In genomic region chr17:58997756-58998553, GRCh38 we compare ENCODE assay signal across 23 cellular contexts.
A peak's percentile ranks its signal among the peaks of the same experiment; 100 is the strongest.
DNase-seq lines count a peak whose midpoint lies in the region; ATAC-seq, FAIRE-seq and TF ChIP-seq lines count a peak whose summit lies in the region.
"Had no signal": no experiment of that assay in that cellular context is flagged by ENCODE, and none has a peak within 500 bp of the region (broad histone marks: within the 10 kb centered on the region; RNA-seq: fewer than 3 reads in every experiment).

No MANE protein-coding gene starts in this region.

- H3K27ac ChIP-seq in liver (ENCODE audit: low read depth in 1 of 2, low read length in 2 of 2) (peak overlapping the region; percentile 67 to 86), HepG2 (ENCODE audit: extremely low read length, insufficient read depth, low read length) (no peak overlapping the region), astrocyte (ENCODE audit: low read depth, low read length) (peak overlapping the region; percentile 34), right lobe of liver (peak overlapping the region; percentile 65 to 85 (median 84))
- H3K27ac ChIP-seq: uterus, WERI-Rb-1 had no signal

- H3K36me3 Mint-ChIP-seq in astrocyte (ENCODE audit: low read depth, unreplicated experiment), result peaks cover 3% of the 10 kb centered on the region

- POLR2A ChIA-PET in HepG2 (lab: Yijun Ruan, JAX), result no interaction called here

- H3K9ac ChIP-seq in liver (ENCODE audit: low read depth in 1 of 2, low read length in 2 of 2), result no peak overlapping the region
- no peak overlapping the region for H3K9ac ChIP-seq in HepG2 (ENCODE audit: insufficient read depth, low read depth, low read length)
- peak overlapping the region; percentile 18 for H3K9ac ChIP-seq in astrocyte (ENCODE audit: low read length)

- H3K4me2 ChIP-seq in HepG2 (ENCODE audit: low read depth, low read length) (no peak overlapping the region), astrocyte (ENCODE audit: low read length) (peak overlapping the region; percentile 31)

- H3K9me3 ChIP-seq in liver (ENCODE audit: control insufficient read depth in 4 of 4, low read length in 3 of 4), result no peaks in the 10 kb centered on the region
- no peaks in the 10 kb centered on the region for H3K9me3 ChIP-seq in HepG2 (ENCODE audit: low read length)
- no peaks in the 10 kb centered on the region for H3K9me3 ChIP-seq in astrocyte (ENCODE audit: insufficient read depth, low read depth, low read length)
- no peaks in the 10 kb centered on the region for H3K9me3 ChIP-seq in right lobe of liver
- H3K9me3 ChIP-seq: stomach, uterus had no signal

- in situ Hi-C loops in HepG2 (cut with HindIII; ENCODE audit: extremely low pct_ligation_motif_present, low pct_unique_long_range_greater_than_20kb), result no loop called here

- peaks cover 21% of the 10 kb centered on the region for H3K4me1 Mint-ChIP-seq in astrocyte (ENCODE audit: low read depth, unreplicated experiment)

- no peaks in the 10 kb centered on the region for H4K20me1 ChIP-seq in HepG2 (ENCODE audit: insufficient read depth, low read length)
- H4K20me1 ChIP-seq in astrocyte (ENCODE audit: insufficient read depth, low read length), result no peaks in the 10 kb centered on the region

- no peaks in the 10 kb centered on the region for H3K9me3 Mint-ChIP-seq in astrocyte (ENCODE audit: unreplicated experiment)
- H3K9me3 Mint-ChIP-seq: activated CD8-positive, alpha-beta T cell treated with anti-CD3 and anti-CD28 coated beads for 36 hours; activated T-helper 17 cell treated with anti-CD3 and anti-CD28 coated beads, Interleukin-2, amount 50 U/mL, for 72 hours; neural crest cell; T-helper 1 cell treated with Interleukin-12 subunit alpha and Interleukin-12 subunit beta and Interleukin-4 antibody, amounts not matched to agents 30 μg/mL and 1 μg/mL, for 36 hours had no signal

- no peak for ATAC-seq in HepG2
- peak in 1 of 4 donors; percentile 24 for ATAC-seq in right lobe of liver
- ATAC-seq in GM19455 (IDR thresholded peaks at IDR 0.05; ENCODE audit: unreplicated experiment), result no peak
- ATAC-seq: activated CD8-positive, alpha-beta T cell treated with anti-CD3 and anti-CD28 coated beads for 36 hours; activated T-helper 17 cell treated with anti-CD3 and anti-CD28 coated beads, Interleukin-2, amount 50 U/mL, for 72 hours had no signal

- DNase-seq in HepG2 (ENCODE audit: low spot score), result no peak
- DNase-seq in astrocyte (ENCODE audit: low read depth), result peak; percentile 39
- DNase-seq in right lobe of liver, result no peak
- DNase-seq in DMS 273 treated with DMSO at 0.1 percent for 48 hours (lab: John Stamatoyannopoulos, UW), result no peak
- DNase-seq in NCI-H2171 treated with DMSO at 0.1 percent for 48 hours (lab: John Stamatoyannopoulos, UW), result no peak
- no peak for DNase-seq in EL
- DNase-seq: activated CD8-positive, alpha-beta T cell treated with anti-CD3 and anti-CD28 coated beads for 36 hours; amygdala; GDM1; NCI-H2029; NCI-H510A; Right ventricle myocardium superior; stimulated activated CD4-positive, alpha-beta T cell treated with anti-CD3 and anti-CD28 coated beads, Interleukin-15, amount 100 ng/mL, for 24 hours; stomach; uterus; WERI-Rb-1 had no signal

- no peaks in the 10 kb centered on the region for H3K27me3 ChIP-seq in liver (ENCODE audit: control insufficient read depth in 4 of 4, insufficient read depth in 4 of 4, low read length in 3 of 4)
- no peaks in the 10 kb centered on the region for H3K27me3 ChIP-seq in HepG2 (ENCODE audit: control insufficient read depth in 1 of 2, insufficient read depth in 2 of 2, low read length in 2 of 2)
- no peaks in the 10 kb centered on the region for H3K27me3 ChIP-seq in astrocyte (ENCODE audit: insufficient read depth, low read length)
- no peaks in the 10 kb centered on the region for H3K27me3 ChIP-seq in right lobe of liver
- H3K27me3 ChIP-seq: stomach, uterus had no signal

- no peak overlapping the region for H2AFZ ChIP-seq in HepG2 (ENCODE audit: low read length)
- no peak overlapping the region for H2AFZ ChIP-seq in astrocyte (ENCODE audit: low read depth, low read length)

- CTCF ChIA-PET in HepG2 (lab: Yijun Ruan, JAX; ENCODE audit: low intra/inter-chr PET ratio, low total read pairs), result no interaction called here

- no peak for TF ChIP-seq CTCF in liver (IDR thresholded peaks at IDR 0.05; ENCODE audit: low read depth, low read length, missing input control)
- no peak for TF ChIP-seq CTCF in HepG2 (CRISPR knock-in tag; IDR thresholded peaks at IDR 0.05)
- TF ChIP-seq CTCF in astrocyte (IDR thresholded peaks at IDR 0.05; ENCODE audit: insufficient read depth, low read depth, low read length), result no peak
- TF ChIP-seq CTCF in right lobe of liver (IDR thresholded peaks at IDR 0.05), result no peak

- H3K27me3 Mint-ChIP-seq in astrocyte (ENCODE audit: low read depth, unreplicated experiment), result no peaks in the 10 kb centered on the region
- H3K27me3 Mint-ChIP-seq: activated CD8-positive, alpha-beta T cell treated with anti-CD3 and anti-CD28 coated beads for 36 hours; activated T-helper 17 cell treated with anti-CD3 and anti-CD28 coated beads, Interleukin-2, amount 50 U/mL, for 72 hours had no signal

- FAIRE-seq in HepG2 (lab: Jason Lieb, UNC), result no peak
- no peak for FAIRE-seq in astrocyte (lab: Jason Lieb, UNC)
- FAIRE-seq: colon, GM12892 had no signal

- H3K36me3 ChIP-seq in liver (ENCODE audit: control insufficient read depth in 4 of 4, insufficient read depth in 3 of 4, low read depth in 1 of 4, low read length in 3 of 4) (no peaks in the 10 kb centered on the region), HepG2 (replicated peaks in 1 of 2; ENCODE audit: control insufficient read depth in 1 of 2, insufficient read depth in 2 of 2, low read length in 2 of 2) (peaks cover 0 to 17% of the 10 kb centered on the region in 2 experiments; a peak in 4 of 5 replicates), astrocyte (ENCODE audit: insufficient read depth, low read length) (no peaks in the 10 kb centered on the region), right lobe of liver (no peaks in the 10 kb centered on the region)
- H3K36me3 ChIP-seq: uterus had no signal

- BruUV-seq in HepG2 (replicated peaks; lab: Mats Ljungman, UMichigan), result no TSS peak

- no peak for TF ChIP-seq RAD21 in liver (IDR thresholded peaks at IDR 0.05)
- no peak for TF ChIP-seq RAD21 in HepG2 (CRISPR knock-in tag; IDR thresholded peaks at IDR 0.05)

- H3K79me2 ChIP-seq in HepG2 (ENCODE audit: insufficient read depth, low read length) (no peaks in the 10 kb centered on the region), astrocyte (ENCODE audit: insufficient read depth, low read length) (no peaks in the 10 kb centered on the region)

- intact Hi-C loops in HepG2 (cut with micrococcal nuclease; ENCODE audit: unreplicated experiment), result no loop called here
- intact Hi-C loops in right lobe of liver (cut with DNase I), result no loop called here

- H3K4me3 Mint-ChIP-seq in astrocyte (ENCODE audit: unreplicated experiment), result peak overlapping the region; percentile 17
- H3K4me3 Mint-ChIP-seq: activated CD8-positive, alpha-beta T cell treated with anti-CD3 and anti-CD28 coated beads for 36 hours; activated T-helper 17 cell treated with anti-CD3 and anti-CD28 coated beads, Interleukin-2, amount 50 U/mL, for 72 hours; neural crest cell; T-helper 1 cell treated with Interleukin-12 subunit alpha and Interleukin-12 subunit beta and Interleukin-4 antibody, amounts not matched to agents 30 μg/mL and 1 μg/mL, for 36 hours had no signal

- TF ChIP-seq EP300 in HepG2 (IDR thresholded peaks at IDR 0.05; ENCODE audit: low read depth in 2 of 2, low read length in 2 of 2) (no peak), HepG2 (CRISPR knock-in tag; IDR thresholded peaks at IDR 0.05; ENCODE audit: borderline replicate concordance) (no peak)

- H3K27ac Mint-ChIP-seq in astrocyte (ENCODE audit: unreplicated experiment), result no peak overlapping the region
- H3K27ac Mint-ChIP-seq: activated CD8-positive, alpha-beta T cell treated with anti-CD3 and anti-CD28 coated beads for 36 hours; activated T-helper 17 cell treated with anti-CD3 and anti-CD28 coated beads, Interleukin-2, amount 50 U/mL, for 72 hours; T-helper 1 cell treated with Interleukin-12 subunit alpha and Interleukin-12 subunit beta and Interleukin-4 antibody, amounts not matched to agents 30 μg/mL and 1 μg/mL, for 36 hours had no signal

- peaks cover 7 to 36% (median 22%) of the 10 kb centered on the region in 4 donors for H3K4me1 ChIP-seq in liver (ENCODE audit: control insufficient read depth in 4 of 4, insufficient read depth in 4 of 4, low read length in 3 of 4)
- no peaks in the 10 kb centered on the region for H3K4me1 ChIP-seq in HepG2 (ENCODE audit: insufficient read depth, low read length)
- H3K4me1 ChIP-seq in astrocyte (ENCODE audit: insufficient read depth, low read length), result peaks cover 39% of the 10 kb centered on the region
- peaks cover 0 to 56% (median 19%) of the 10 kb centered on the region in 4 donors for H3K4me1 ChIP-seq in right lobe of liver
- H3K4me1 ChIP-seq: uterus had no signal

- no peak overlapping the region for H3K4me3 ChIP-seq in liver (ENCODE audit: low read depth in 1 of 3, low read length in 3 of 3)
- H3K4me3 ChIP-seq in HepG2 (replicated peaks in 1 of 3; ENCODE audit: insufficient read depth in 1 of 3, low read depth in 2 of 3, low read length in 3 of 3), result no peak overlapping the region
- H3K4me3 ChIP-seq in astrocyte (ENCODE audit: insufficient read depth, low read depth, low read length), result no peak overlapping the region
- H3K4me3 ChIP-seq in right lobe of liver, result no peak overlapping the region
- H3K4me3 ChIP-seq: stomach, uterus had no signal

- WGBS in liver, result 59% methylated on average over 7 of the region's 7 CpGs
- WGBS in HepG2 (ENCODE audit: low lambda C conversion rate), result 97% methylated on average over 7 of the region's 7 CpGs
- 45% methylated on average over 7 of the region's 7 CpGs for WGBS in right lobe of liver (ENCODE audit: insufficient coverage, low coverage, low lambda C conversion rate, missing lambda C conversion rate)

- TF ChIP-seq POLR2A in HepG2 (IDR thresholded peaks at IDR 0.05; ENCODE audit: insufficient read depth in 1 of 2, low read depth in 2 of 2, low read length in 2 of 2) (no peak), right lobe of liver (IDR thresholded peaks at IDR 0.05) (no peak)

TF ChIP-seq in liver, 16 proteins besides CTCF, POLR2A, EP300 and RAD21 (continues in another document):
- TF ChIP-seq YY1 (IDR thresholded peaks at IDR 0.05), result no peak
- no peak for TF ChIP-seq SP1 (IDR thresholded peaks at IDR 0.05)
- TF ChIP-seq HNF4A (conservative IDR thresholded peaks at IDR 0.05), result no peak
- no peak for TF ChIP-seq FOXA1 (IDR thresholded peaks at IDR 0.05)
- no peak for TF ChIP-seq FOXA2 (IDR thresholded peaks at IDR 0.05)
- TF ChIP-seq TAF1 (conservative IDR thresholded peaks at IDR 0.05), result no peak

TF ChIP-seq in HepG2, 621 proteins besides CTCF, POLR2A, EP300 and RAD21 (continues in another document):
- no peak for TF ChIP-seq NFYC (CRISPR knock-in tag; IDR thresholded peaks at IDR 0.05)
